In genomic region chr3:184602406-184603155, GRCh38 we compare ENCODE assay signal across 11 cellular contexts. TPM values are rescaled to one million over a fixed set of nuclear protein-coding genes. Genes with fewer than 3 reads are reported as not detected.
DNase-seq lines count a peak whose midpoint lies in the region; ATAC-seq and TF ChIP-seq lines count a peak whose summit lies in the region.
"Had no signal": no experiment of that assay in that cellular context is flagged by ENCODE, and none has a peak within 500 bp of the region (broad histone marks: within the 10 kb centered on the region; RNA-seq: fewer than 3 reads in every experiment).

No MANE protein-coding gene starts in this region.

- H3K27me3 Mint-ChIP-seq in activated B cell treated with CpG ODN at 0.5 μM for 24 hours, result peaks cover 41% of the 10 kb centered on the region

- WGBS in smooth muscle cell (ENCODE audit: low lambda C conversion rate), result 9% methylated on average over 7 of the region's 11 CpGs

- H3K27me3 ChIP-seq in smooth muscle cell (ENCODE audit: low read depth) (peaks cover 11% of the 10 kb centered on the region), MM.1S (replicated peaks; ENCODE audit: insufficient read depth, low read length) (peaks cover 57% of the 10 kb centered on the region)

- H3K27ac ChIP-seq in smooth muscle cell (ENCODE audit: low read depth) (no peak overlapping the region), MM.1S (ENCODE audit: low read length) (no peak overlapping the region)

- peaks cover 25% of the 10 kb centered on the region for H3K4me1 Mint-ChIP-seq in activated B cell treated with CpG ODN at 0.5 μM for 24 hours

- H3K4me1 ChIP-seq in smooth muscle cell (ENCODE audit: low read depth) (peaks cover 27% of the 10 kb centered on the region), MM.1S (ENCODE audit: low read length) (no peaks in the 10 kb centered on the region)

- H3K9me3 Mint-ChIP-seq in activated B cell treated with CpG ODN at 0.5 μM for 24 hours, result no peaks in the 10 kb centered on the region

- no peak overlapping the region for H3K27ac Mint-ChIP-seq in activated B cell treated with CpG ODN at 0.5 μM for 24 hours

- peak overlapping the region; percentile 81 for H2AFZ ChIP-seq in smooth muscle cell (ENCODE audit: low read depth)
- no peak overlapping the region for H2AFZ ChIP-seq in MM.1S (ENCODE audit: low read length)

- intact Hi-C loops in activated B cell treated with CpG ODN at 0.5 μM for 24 hours (cut with micrococcal nuclease), result no loop called here

- no peaks in the 10 kb centered on the region for H3K9me2 ChIP-seq in MM.1S (replicated peaks; ENCODE audit: insufficient read depth, low read length)

- H4K20me1 ChIP-seq in smooth muscle cell (ENCODE audit: low read depth) (no peaks in the 10 kb centered on the region), MM.1S (ENCODE audit: insufficient read depth, low read length) (no peaks in the 10 kb centered on the region)

- H3K4me3 Mint-ChIP-seq in activated B cell treated with CpG ODN at 0.5 μM for 24 hours, result peak overlapping the region; percentile 46

- POLR2A ChIA-PET in activated B cell treated with CpG ODN at 0.5 μM for 24 hours (lab: Charles Lee), result no interaction called here

- no peaks in the 10 kb centered on the region for H3K36me3 Mint-ChIP-seq in activated B cell treated with CpG ODN at 0.5 μM for 24 hours (ENCODE audit: low read depth)

- DNase-seq in NCI-H1417 (lab: John Stamatoyannopoulos, UW) (peak in 2 of 3 experiments; percentile 64 to 82), NCI-H1417 treated with DMSO at 0.1 percent for 48 hours (lab: John Stamatoyannopoulos, UW) (no peak), activated B cell treated with CpG ODN at 0.5 μM for 24 hours (no peak), iPS-NIHi11 (ENCODE audit: low spot score) (peak; percentile 56), smooth muscle cell (lab: John Stamatoyannopoulos, UW; ENCODE audit: unreplicated experiment) (no peak), MM.1S (no peak)
- DNase-seq: ACHN, NCI-H2081 had no signal

- CTCF ChIA-PET in activated B cell treated with CpG ODN at 0.5 μM for 24 hours (lab: Charles Lee), result no interaction called here

- no peaks in the 10 kb centered on the region for H3K79me2 ChIP-seq in smooth muscle cell (ENCODE audit: low read depth)
- H3K79me2 ChIP-seq in MM.1S (ENCODE audit: low read length), result no peaks in the 10 kb centered on the region

- peak overlapping the region; percentile 99 for H3K4me2 ChIP-seq in smooth muscle cell
- no peak overlapping the region for H3K4me2 ChIP-seq in MM.1S (ENCODE audit: low read depth, low read length)

- H3F3A ChIP-seq in smooth muscle cell (ENCODE audit: low read depth) (no peaks in the 10 kb centered on the region), MM.1S (ENCODE audit: insufficient read depth, low read length) (no peaks in the 10 kb centered on the region)

- peak overlapping the region; percentile 22 for H3K9ac ChIP-seq in smooth muscle cell (ENCODE audit: low read depth)
- no peak overlapping the region for H3K9ac ChIP-seq in MM.1S (ENCODE audit: low read length)

- H3K36me3 ChIP-seq in smooth muscle cell (ENCODE audit: low read depth), result no peaks in the 10 kb centered on the region
- no peaks in the 10 kb centered on the region for H3K36me3 ChIP-seq in MM.1S (replicated peaks; ENCODE audit: insufficient read depth, low read length)

- no peaks in the 10 kb centered on the region for H3K9me3 ChIP-seq in smooth muscle cell (replicated peaks; ENCODE audit: low read depth)
- H3K9me3 ChIP-seq in MM.1S (replicated peaks; ENCODE audit: insufficient read depth, low read length), result no peaks in the 10 kb centered on the region

- H3K4me3 ChIP-seq in smooth muscle cell (peak overlapping the region; percentile 44), MM.1S (ENCODE audit: low read length) (no peak overlapping the region)
- H3K4me3 ChIP-seq: lung had no signal

- TF ChIP-seq CTCF in activated B cell treated with CpG ODN at 0.5 μM for 24 hours (IDR thresholded peaks at IDR 0.05) (no peak), smooth muscle cell (IDR thresholded peaks at IDR 0.05; ENCODE audit: borderline replicate concordance, insufficient read depth, poor library complexity, severe bottlenecking) (no peak), MM.1S (IDR thresholded peaks at IDR 0.05; ENCODE audit: low read length) (no peak)

- ATAC-seq in activated B cell treated with CpG ODN at 0.5 μM for 24 hours (ENCODE audit: low read depth) (no peak), HG02759 (IDR thresholded peaks at IDR 0.05; ENCODE audit: unreplicated experiment) (no peak), GM18511 (IDR thresholded peaks at IDR 0.05; ENCODE audit: unreplicated experiment) (no peak)

RNA-seq across cellular contexts. Expression of gene EPHB3, which starts 41.0 kb away (rescaled TPM):
- 0.05 and 0.07 TPM in 2 replicates for total RNA-seq in activated B cell treated with CpG ODN at 0.5 μM for 24 hours
- total RNA-seq in smooth muscle cell, result 9.9 and 11.1 TPM in 2 replicates
- 23.1 and 31.6 TPM in 2 replicates for polyA plus RNA-seq in smooth muscle cell

Comparison
In these comparisons a context has a peak if more than half of its experiments do, and no peak if none do; other contexts are left out.
1. DNase-seq: peak in NCI-H1417 (2 of 3) and iPS-NIHi11 (single experiment); none in NCI-H1417 treated with DMSO at 0.1 percent for 48 hours (single experiment), activated B cell treated with CpG ODN at 0.5 μM for 24 hours (single experiment), smooth muscle cell (single experiment) and MM.1S (single experiment).
2. RNA of gene EPHB3, which starts 41.0 kb away (total RNA-seq): 9.9 to 11.1 TPM in smooth muscle cell; 0.05 to 0.07 TPM in activated B cell treated with CpG ODN at 0.5 μM for 24 hours; every median in the first group is over 10 times any median in the second.